In genomic region chr20:25020901-25021301, GRCh38 we compare ENCODE assay signal across 1 cellular context.
TF ChIP-seq lines count a peak whose summit lies in the region.

No MANE protein-coding gene starts in this region.

TF ChIP-seq in GM23338, 12 proteins besides CTCF, POLR2A, EP300 and RAD21 (continued from another document):
- TF ChIP-seq ZNF462 (CRISPR knock-in tag; IDR thresholded peaks at IDR 0.05) (no peak), JUNB (IDR thresholded peaks at IDR 0.05; ENCODE audit: unreplicated experiment) (no peak), EZH2phosphoT487 (IDR thresholded peaks at IDR 0.05; ENCODE audit: unreplicated experiment) (no peak), REST (IDR thresholded peaks at IDR 0.05; ENCODE audit: unreplicated experiment) (no peak), STAT1 (IDR thresholded peaks at IDR 0.05; ENCODE audit: unreplicated experiment) (no peak), ZNF331 (CRISPR knock-in tag; IDR thresholded peaks at IDR 0.05; ENCODE audit: low read depth) (no peak), ZNF114 (CRISPR knock-in tag; IDR thresholded peaks at IDR 0.05) (no peak), EZH2 (IDR thresholded peaks at IDR 0.05; ENCODE audit: low read depth, unreplicated experiment) (no peak), POLR2AphosphoS5 (IDR thresholded peaks at IDR 0.05; ENCODE audit: low read depth) (no peak)
